18 cellular contexts compared by ENCODE assay signal in genomic region chr10:81040947-81041346, GRCh38.
DNase-seq lines count a peak whose midpoint lies in the region; ATAC-seq, FAIRE-seq and TF ChIP-seq lines count a peak whose summit lies in the region.
"Had no signal": no experiment of that assay in that cellular context is flagged by ENCODE, and none has a peak within 500 bp of the region (broad histone marks: within the 10 kb centered on the region; RNA-seq: fewer than 3 reads in every experiment).

No MANE protein-coding gene starts in this region.

- intact Hi-C loops in pancreas (cut with DNase I) = no loop called here

- TF ChIP-seq CTCF in 22Rv1 (IDR thresholded peaks at IDR 0.05) (no peak), LNCaP clone FGC (IDR thresholded peaks at IDR 0.05; ENCODE audit: control insufficient read depth, extremely low read depth, insufficient read depth) (no peak), pancreas (IDR thresholded peaks at IDR 0.05) (no peak)

- 56 to 59% methylated on average over 2 of the region's 2 CpGs for WGBS in pancreas, 2 donors

- no peaks in the 10 kb centered on the region for H3K36me3 ChIP-seq in pancreas
- H3K36me3 ChIP-seq: BLaER1, MG63 had no signal

- ATAC-seq in pancreas = no peak
- ATAC-seq in GM19455 (IDR thresholded peaks at IDR 0.05; ENCODE audit: unreplicated experiment) = no peak
- ATAC-seq: A549 had no signal

- H3K27ac ChIP-seq in 22Rv1 (peak overlapping the region; percentile 90), pancreas (no peak overlapping the region)
- H3K27ac ChIP-seq: A549, BLaER1, HL-60, KMS-11, PC-9 had no signal

- H3K4me1 ChIP-seq in pancreas = no peaks in the 10 kb centered on the region
- H3K4me1 ChIP-seq: A549 had no signal

- DNase-seq in LNCaP clone FGC (ENCODE audit: low read depth) (peak; percentile 93), amniotic epithelial cell (ENCODE audit: low read depth) (peak; percentile 9), pancreas (no peak), NCI-H526 (lab: John Stamatoyannopoulos, UW) (no peak), DMS114 treated with DMSO at 0.1 percent for 48 hours (lab: John Stamatoyannopoulos, UW; ENCODE audit: unreplicated experiment) (no peak)
- DNase-seq: DMS79 treated with DMSO at 0.1 percent for 48 hours, H7, MG63, NCI-H187, NCI-H226, NCI-H524, PC-9 had no signal

- H3K27me3 ChIP-seq in pancreas = no peaks in the 10 kb centered on the region
- H3K27me3 ChIP-seq: BLaER1, MG63 had no signal

- no peaks in the 10 kb centered on the region for H3K9me3 ChIP-seq in pancreas
- H3K9me3 ChIP-seq: A549, MG63 had no signal

- peak; percentile 83 for FAIRE-seq in pancreas (lab: Jason Lieb, UNC)
- FAIRE-seq: A549 had no signal

- H3K4me3 ChIP-seq in LNCaP clone FGC (ENCODE audit: low read depth, low read length) (peak overlapping the region; percentile 18), pancreas (no peak overlapping the region)
- H3K4me3 ChIP-seq: A549, BLaER1, MG63, PC-9 had no signal

Comparison
In these comparisons a context has a peak if more than half of its experiments do, and no peak if none do; other contexts are left out.
1. DNase-seq: peak in LNCaP clone FGC (single experiment) and amniotic epithelial cell (single experiment); none in pancreas (0 of 6), NCI-H526 (0 of 2) and DMS114 treated with DMSO at 0.1 percent for 48 hours (single experiment).